In genomic region chr13:77215543-77215942, GRCh38 we compare ENCODE assay signal across 16 cellular contexts.
DNase-seq lines count a peak whose midpoint lies in the region; ATAC-seq, FAIRE-seq and TF ChIP-seq lines count a peak whose summit lies in the region.
"Had no signal": no experiment of that assay in that cellular context is flagged by ENCODE, and none has a peak within 500 bp of the region (broad histone marks: within the 10 kb centered on the region; RNA-seq: fewer than 3 reads in every experiment).

No MANE protein-coding gene starts in this region.

- H3K27ac ChIP-seq in CD8-positive, alpha-beta T cell (ENCODE audit: low read depth, low read length): no peak overlapping the region
- no peak overlapping the region for H3K27ac ChIP-seq in naive thymus-derived CD4-positive, alpha-beta T cell (ENCODE audit: low read depth, low read length)
- H3K27ac ChIP-seq in esophagus squamous epithelium (no peak overlapping the region), suprapubic skin (no peak overlapping the region)
- H3K27ac ChIP-seq: C4-2B had no signal

- WGBS in esophagus squamous epithelium, 2 donors: 89 to 95% methylated on average over 2 of the region's 2 CpGs
- WGBS in suprapubic skin: 93% methylated on average over 2 of the region's 2 CpGs

- H3K9me3 Mint-ChIP-seq in activated naive CD4-positive, alpha-beta T cell treated with anti-CD3 and anti-CD28 coated beads, Interleukin-2, amount 50 U/mL, for 24 hours: no peaks in the 10 kb centered on the region
- H3K9me3 Mint-ChIP-seq in CD8-positive, alpha-beta T cell: no peaks in the 10 kb centered on the region
- no peaks in the 10 kb centered on the region for H3K9me3 Mint-ChIP-seq in WTC11
- no peaks in the 10 kb centered on the region for H3K9me3 Mint-ChIP-seq in naive thymus-derived CD4-positive, alpha-beta T cell
- H3K9me3 Mint-ChIP-seq: CD8-positive, alpha-beta memory T cell had no signal

- ATAC-seq in CD8-positive, alpha-beta T cell: no peak
- no peak for ATAC-seq in WTC11
- no peak for ATAC-seq in naive thymus-derived CD4-positive, alpha-beta T cell

- no peaks in the 10 kb centered on the region for H3K27me3 ChIP-seq in CD8-positive, alpha-beta T cell (ENCODE audit: insufficient read depth, low read length)
- H3K27me3 ChIP-seq in naive thymus-derived CD4-positive, alpha-beta T cell (ENCODE audit: control insufficient read depth in 2 of 2, insufficient read depth in 2 of 2, low read length in 2 of 2): no peaks in the 10 kb centered on the region
- H3K27me3 ChIP-seq in esophagus squamous epithelium (no peaks in the 10 kb centered on the region), suprapubic skin (no peaks in the 10 kb centered on the region)

- POLR2A ChIA-PET in CD8-positive, alpha-beta T cell (lab: Charles Lee): no interaction called here
- POLR2A ChIA-PET in WTC11 (lab: Charles Lee): no interaction called here
- POLR2A ChIA-PET in naive thymus-derived CD4-positive, alpha-beta T cell (lab: Charles Lee): no interaction called here

- H3K4me3 Mint-ChIP-seq in activated naive CD4-positive, alpha-beta T cell treated with anti-CD3 and anti-CD28 coated beads, Interleukin-2, amount 50 U/mL, for 24 hours: no peak overlapping the region
- no peak overlapping the region for H3K4me3 Mint-ChIP-seq in CD8-positive, alpha-beta T cell
- H3K4me3 Mint-ChIP-seq in WTC11: no peak overlapping the region
- H3K4me3 Mint-ChIP-seq in naive thymus-derived CD4-positive, alpha-beta T cell: no peak overlapping the region
- H3K4me3 Mint-ChIP-seq: B cell; CD8-positive, alpha-beta memory T cell had no signal

- no peak for TF ChIP-seq EP300 in suprapubic skin (IDR thresholded peaks at IDR 0.05)

- no peaks in the 10 kb centered on the region for H3K4me1 Mint-ChIP-seq in activated naive CD4-positive, alpha-beta T cell treated with anti-CD3 and anti-CD28 coated beads, Interleukin-2, amount 50 U/mL, for 24 hours
- H3K4me1 Mint-ChIP-seq in CD8-positive, alpha-beta T cell (ENCODE audit: low read depth): peaks cover under 1% of the 10 kb centered on the region
- H3K4me1 Mint-ChIP-seq in WTC11: no peaks in the 10 kb centered on the region
- peaks cover 0 to 6% (median 4%) of the 10 kb centered on the region in 7 donors for H3K4me1 Mint-ChIP-seq in naive thymus-derived CD4-positive, alpha-beta T cell
- H3K4me1 Mint-ChIP-seq: B cell had no signal

- TF ChIP-seq CTCF in CD8-positive, alpha-beta T cell (IDR thresholded peaks at IDR 0.05): no peak
- TF ChIP-seq CTCF in WTC11 (IDR thresholded peaks at IDR 0.05) (no peak), D721Med (IDR thresholded peaks at IDR 0.05; ENCODE audit: insufficient read depth, missing control alignments) (no peak), esophagus squamous epithelium (IDR thresholded peaks at IDR 0.05) (no peak), suprapubic skin (IDR thresholded peaks at IDR 0.05) (no peak)

- TF ChIP-seq POLR2A in esophagus squamous epithelium (IDR thresholded peaks at IDR 0.05) (no peak), suprapubic skin (IDR thresholded peaks at IDR 0.05) (no peak)

- peaks cover 36% of the 10 kb centered on the region for H3K36me3 ChIP-seq in CD8-positive, alpha-beta T cell (ENCODE audit: insufficient read depth, low read length)
- peaks cover 5 to 78% (median 25%) of the 10 kb centered on the region in 3 experiments for H3K36me3 ChIP-seq in naive thymus-derived CD4-positive, alpha-beta T cell (ENCODE audit: control insufficient read depth in 2 of 3, insufficient read depth in 3 of 3, low read length in 3 of 3)
- H3K36me3 ChIP-seq in esophagus squamous epithelium: peaks cover 4 to 97% (median 11%) of the 10 kb centered on the region in 3 donors
- peaks cover 81% of the 10 kb centered on the region for H3K36me3 ChIP-seq in suprapubic skin

- intact Hi-C loops in CD8-positive, alpha-beta T cell (cut with DNase I, micrococcal nuclease): no loop called here
- intact Hi-C loops in naive thymus-derived CD4-positive, alpha-beta T cell (cut with micrococcal nuclease): loop anchor here in 1 of 2 donors (1.0 kb wide), 1 partner anchor 10 kb away; no protein-coding TSS in a partner anchor
- intact Hi-C loops in esophagus squamous epithelium (cut with DNase I): no loop called here

- DNase-seq in activated naive CD4-positive, alpha-beta T cell treated with anti-CD3 and anti-CD28 coated beads, Interleukin-2, amount 50 U/mL, for 16 hours: no peak
- DNase-seq in CD8-positive, alpha-beta T cell: no peak
- DNase-seq in WTC11 (ENCODE audit: low spot score): no peak
- DNase-seq in naive thymus-derived CD4-positive, alpha-beta T cell: no peak
- no peak for DNase-seq in D721Med (ENCODE audit: insufficient read length, low spot score)
- DNase-seq in esophagus squamous epithelium (lab: John Stamatoyannopoulos, UW): no peak
- no peak for DNase-seq in suprapubic skin (ENCODE audit: low spot score in 2 of 2)
- DNase-seq: Caco-2; CD8-positive, alpha-beta memory T cell had no signal

- no peaks in the 10 kb centered on the region for H3K27me3 Mint-ChIP-seq in activated naive CD4-positive, alpha-beta T cell treated with anti-CD3 and anti-CD28 coated beads, Interleukin-2, amount 50 U/mL, for 24 hours
- no peaks in the 10 kb centered on the region for H3K27me3 Mint-ChIP-seq in CD8-positive, alpha-beta T cell (ENCODE audit: low read depth)
- H3K27me3 Mint-ChIP-seq in WTC11 (ENCODE audit: low read depth): no peaks in the 10 kb centered on the region
- no peaks in the 10 kb centered on the region for H3K27me3 Mint-ChIP-seq in naive thymus-derived CD4-positive, alpha-beta T cell
- H3K27me3 Mint-ChIP-seq: B cell; CD8-positive, alpha-beta memory T cell had no signal

- peaks cover 32% of the 10 kb centered on the region for H3K36me3 Mint-ChIP-seq in activated naive CD4-positive, alpha-beta T cell treated with anti-CD3 and anti-CD28 coated beads, Interleukin-2, amount 50 U/mL, for 24 hours
- H3K36me3 Mint-ChIP-seq in CD8-positive, alpha-beta T cell: peaks cover 63% of the 10 kb centered on the region
- H3K36me3 Mint-ChIP-seq in WTC11: peaks cover 30% of the 10 kb centered on the region
- H3K36me3 Mint-ChIP-seq in naive thymus-derived CD4-positive, alpha-beta T cell: peaks cover 25 to 50% (median 38%) of the 10 kb centered on the region in 5 donors

- no peak for FAIRE-seq in D721Med (lab: Jason Lieb, UNC)
- FAIRE-seq: A204.1, H1, HTR-8/SVneo had no signal

- no peaks in the 10 kb centered on the region for H3K4me1 ChIP-seq in CD8-positive, alpha-beta T cell (ENCODE audit: insufficient read depth, low read length)
- no peaks in the 10 kb centered on the region for H3K4me1 ChIP-seq in naive thymus-derived CD4-positive, alpha-beta T cell (ENCODE audit: control insufficient read depth in 2 of 2, insufficient read depth in 2 of 2, low read length in 2 of 2)
- H3K4me1 ChIP-seq in esophagus squamous epithelium (no peaks in the 10 kb centered on the region), suprapubic skin (no peaks in the 10 kb centered on the region)
- H3K4me1 ChIP-seq: HAP-1 had no signal

- CTCF ChIA-PET in CD8-positive, alpha-beta T cell (lab: Charles Lee): no interaction called here
- CTCF ChIA-PET in WTC11 (lab: Charles Lee): no interaction called here
- CTCF ChIA-PET in naive thymus-derived CD4-positive, alpha-beta T cell (lab: Charles Lee): no interaction called here

- no peaks in the 10 kb centered on the region for H3K9me3 ChIP-seq in CD8-positive, alpha-beta T cell (ENCODE audit: low read length)
- H3K9me3 ChIP-seq in naive thymus-derived CD4-positive, alpha-beta T cell (ENCODE audit: control insufficient read depth in 2 of 3, low read length in 3 of 3): no peaks in the 10 kb centered on the region
- H3K9me3 ChIP-seq in esophagus squamous epithelium: no peaks in the 10 kb centered on the region
- H3K9me3 ChIP-seq in suprapubic skin: no peaks in the 10 kb centered on the region
- H3K9me3 ChIP-seq: Caco-2, HAP-1 had no signal

- H3K4me3 ChIP-seq in CD8-positive, alpha-beta T cell (ENCODE audit: low read depth, low read length): no peak overlapping the region
- no peak overlapping the region for H3K4me3 ChIP-seq in naive thymus-derived CD4-positive, alpha-beta T cell (ENCODE audit: low read length)
- H3K4me3 ChIP-seq in esophagus squamous epithelium (no peak overlapping the region), suprapubic skin (no peak overlapping the region)
- H3K4me3 ChIP-seq: HAP-1 had no signal

- H3K27ac Mint-ChIP-seq in activated naive CD4-positive, alpha-beta T cell treated with anti-CD3 and anti-CD28 coated beads, Interleukin-2, amount 50 U/mL, for 24 hours: peak overlapping the region; percentile 6
- H3K27ac Mint-ChIP-seq in CD8-positive, alpha-beta T cell: peak overlapping the region; percentile 4
- H3K27ac Mint-ChIP-seq in WTC11: no peak overlapping the region
- peak overlapping the region in 7 of 9 donors; percentile 2 to 76 (median 29) for H3K27ac Mint-ChIP-seq in naive thymus-derived CD4-positive, alpha-beta T cell
- H3K27ac Mint-ChIP-seq: B cell had no signal

TF ChIP-seq in WTC11, 78 proteins besides CTCF, POLR2A, EP300 and RAD21:
- TF ChIP-seq ZNF121 (CRISPR knock-in tag; IDR thresholded peaks at IDR 0.05) (peak; percentile 58; the same call in 1 of the 2 replicates), NR3C1 (CRISPR knock-in tag; conservative IDR thresholded peaks at IDR 0.05; ENCODE audit: low read depth) (no peak)
TF ChIP-seq in WTC11: peak in this region for 1.
